38 cellular contexts compared by ENCODE assay signal in the genomic region with DNA sequence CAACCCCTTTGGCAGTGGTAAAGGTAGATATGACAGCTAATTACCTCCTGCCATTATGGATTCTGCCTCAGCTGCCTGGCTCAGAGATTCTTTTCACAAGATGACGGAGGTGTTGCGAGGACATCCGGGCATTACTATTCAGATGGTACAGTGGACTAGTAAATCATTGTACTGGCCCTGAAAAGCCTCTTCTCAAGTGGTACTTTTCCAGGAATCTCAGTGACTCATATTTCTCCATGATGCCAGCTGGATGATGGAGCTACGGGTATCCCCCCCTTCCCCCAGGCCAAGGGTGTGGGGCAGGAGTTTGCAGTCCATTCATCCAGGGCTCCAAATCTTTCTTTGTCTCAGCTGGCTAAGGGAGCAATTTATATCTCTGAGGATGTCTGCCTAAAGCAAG.
DNase-seq lines count a peak whose midpoint lies in the region; TF ChIP-seq lines count a peak whose summit lies in the region.
"Had no signal": no experiment of that assay in that cellular context is flagged by ENCODE, and none has a peak within 500 bp of the region (broad histone marks: within the 10 kb centered on the region; RNA-seq: fewer than 3 reads in every experiment).

No MANE protein-coding gene starts in this region.

- no peak overlapping the region for H3K4me3 Mint-ChIP-seq in endodermal cell
- H3K4me3 Mint-ChIP-seq: activated CD4-positive, alpha-beta T cell treated with anti-CD3 and anti-CD28 coated beads, Interleukin-2, amount 10 ng/mL, durations not matched to agents 24 days and 14 days; activated naive CD8-positive, alpha-beta T cell treated with anti-CD3 and anti-CD28 coated beads, Interleukin-2, amount 10 ng/mL, durations not matched to agents 7 days and 5 days; activated T-cell treated with anti-CD3 and anti-CD28 coated beads, Interleukin-2, amount 50 U/mL, for 4 hours; CD4-positive, CD25-positive, alpha-beta regulatory T cell; HFFc6; neural progenitor cell had no signal

- H3K27me3 ChIP-seq in MG63 (no peaks in the 10 kb centered on the region), endodermal cell (ENCODE audit: control insufficient read depth, insufficient read depth, low read length, poor library complexity, severe bottlenecking) (no peaks in the 10 kb centered on the region)
- H3K27me3 ChIP-seq: ascending aorta, cardiac muscle cell, colonic mucosa, neural progenitor cell, SJCRH30, upper lobe of right lung had no signal

- H3K4me3 ChIP-seq in MG63, result no peak overlapping the region
- H3K4me3 ChIP-seq in endodermal cell (ENCODE audit: low read length), result no peak overlapping the region
- H3K4me3 ChIP-seq: A549, ascending aorta, cardiac muscle cell, colonic mucosa, K562, left ventricle myocardium inferior, neural progenitor cell, SJCRH30, suprapubic skin, upper lobe of right lung had no signal

- DNase-seq in Caki2 (ENCODE audit: low read depth) (peak; percentile 25), MG63 (peak; percentile 3), NCI-H2196 treated with DMSO at 0.1 percent for 48 hours (lab: John Stamatoyannopoulos, UW; ENCODE audit: unreplicated experiment) (peak; percentile 42), kidney tubule cell (ENCODE audit: low spot score) (peak; percentile 45), SK-N-DZ (ENCODE audit: low spot score) (no peak), NCI-H1436 (lab: John Stamatoyannopoulos, UW) (no peak), erythroblast (lab: John Stamatoyannopoulos, UW) (no peak), endodermal cell (no peak)
- DNase-seq: activated CD4-positive, alpha-beta T cell treated with anti-CD3 and anti-CD28 coated beads, Interleukin-2, amount 10 ng/mL, durations not matched to agents 24 days and 14 days; activated gamma-delta T cell treated with Interleukin-2 at 50 U/mL for 16 hours; activated naive CD8-positive, alpha-beta T cell treated with anti-CD3 and anti-CD28 coated beads, Interleukin-2, amount 10 ng/mL, durations not matched to agents 7 days and 5 days; activated T-cell treated with anti-CD3 and anti-CD28 coated beads, Interleukin-2, amount 50 U/mL, for 4 hours; AML-193; CD4-positive, CD25-positive, alpha-beta regulatory T cell; colonic mucosa; effector CD4-positive, alpha-beta T cell; EL; GOT3; HFFc6; left ventricle myocardium inferior; mesendoderm; NCI-H146; NCI-H2227 treated with DMSO at 0.1 percent for 48 hours; NCI-H69; right cardiac atrium; stimulated activated CD4-positive, alpha-beta T cell treated with anti-CD3 and anti-CD28 coated beads, Interleukin-1b, Interleukin-23, amount 100 ng/mL, for 48 hours; stimulated activated naive CD4-positive, alpha-beta T cell treated with Interleukin-2 at 50 U/mL for 16 hours; T1000; upper lobe of right lung; WERI-Rb-1 had no signal

- no peaks in the 10 kb centered on the region for H3K36me3 Mint-ChIP-seq in endodermal cell (ENCODE audit: low read depth)
- H3K36me3 Mint-ChIP-seq: activated naive CD8-positive, alpha-beta T cell treated with anti-CD3 and anti-CD28 coated beads, Interleukin-2, amount 10 ng/mL, durations not matched to agents 7 days and 5 days; CD4-positive, CD25-positive, alpha-beta regulatory T cell; neural progenitor cell had no signal

- H3K27ac Mint-ChIP-seq in endodermal cell, result no peak overlapping the region
- H3K27ac Mint-ChIP-seq: activated CD4-positive, alpha-beta T cell treated with anti-CD3 and anti-CD28 coated beads, Interleukin-2, amount 10 ng/mL, durations not matched to agents 24 days and 14 days; activated naive CD8-positive, alpha-beta T cell treated with anti-CD3 and anti-CD28 coated beads, Interleukin-2, amount 10 ng/mL, durations not matched to agents 7 days and 5 days; CD4-positive, CD25-positive, alpha-beta regulatory T cell; HFFc6; neural progenitor cell had no signal

- H3K27ac ChIP-seq in endodermal cell (ENCODE audit: low read depth, low read length), result no peak overlapping the region
- H3K27ac ChIP-seq: A549, ascending aorta, cardiac muscle cell, colonic mucosa, left ventricle myocardium inferior, neural progenitor cell, parathyroid adenoma, SJCRH30, suprapubic skin, upper lobe of right lung, WERI-Rb-1 had no signal

- no peaks in the 10 kb centered on the region for H3K4me1 Mint-ChIP-seq in endodermal cell
- H3K4me1 Mint-ChIP-seq: activated CD4-positive, alpha-beta T cell treated with anti-CD3 and anti-CD28 coated beads, Interleukin-2, amount 10 ng/mL, durations not matched to agents 24 days and 14 days; activated naive CD8-positive, alpha-beta T cell treated with anti-CD3 and anti-CD28 coated beads, Interleukin-2, amount 10 ng/mL, durations not matched to agents 7 days and 5 days; CD4-positive, CD25-positive, alpha-beta regulatory T cell; neural progenitor cell had no signal

- TF ChIP-seq CTCF in endodermal cell (conservative IDR thresholded peaks at IDR 0.05), result no peak

- in situ Hi-C loops in Caki2 (cut with HindIII; ENCODE audit: low pct_unique_long_range_greater_than_20kb, low sequenced_read_pairs), result no loop called here

- no peaks in the 10 kb centered on the region for H3K36me3 ChIP-seq in MG63
- no peaks in the 10 kb centered on the region for H3K36me3 ChIP-seq in endodermal cell (ENCODE audit: control insufficient read depth, insufficient read depth, low read length)
- H3K36me3 ChIP-seq: ascending aorta, cardiac muscle cell, colonic mucosa, left ventricle myocardium inferior, neural progenitor cell, SJCRH30, suprapubic skin, upper lobe of right lung, WERI-Rb-1 had no signal

- H3K9me3 ChIP-seq in MG63 (no peaks in the 10 kb centered on the region), endodermal cell (ENCODE audit: control insufficient read depth, low read length) (no peaks in the 10 kb centered on the region)
- H3K9me3 ChIP-seq: A549, ascending aorta, colonic mucosa, left ventricle myocardium inferior, SJCRH30, suprapubic skin, upper lobe of right lung had no signal

- WGBS in endodermal cell (ENCODE audit: insufficient coverage in 1 of 2, insufficient read length in 1 of 2), 2 experiments, result 90 to 97% methylated on average over 4 of the region's 4 CpGs

- no peaks in the 10 kb centered on the region for H3K4me1 ChIP-seq in endodermal cell (ENCODE audit: control insufficient read depth, insufficient read depth, low read length)
- H3K4me1 ChIP-seq: A549, ascending aorta, colonic mucosa, left ventricle myocardium inferior, parathyroid adenoma, SJCRH30, suprapubic skin, upper lobe of right lung had no signal

- peaks cover 17% of the 10 kb centered on the region for H3K27me3 Mint-ChIP-seq in endodermal cell (ENCODE audit: insufficient read depth)
- H3K27me3 Mint-ChIP-seq: activated CD4-positive, alpha-beta T cell treated with anti-CD3 and anti-CD28 coated beads, Interleukin-2, amount 10 ng/mL, durations not matched to agents 24 days and 14 days; activated naive CD8-positive, alpha-beta T cell treated with anti-CD3 and anti-CD28 coated beads, Interleukin-2, amount 10 ng/mL, durations not matched to agents 7 days and 5 days had no signal

- TF ChIP-seq POLR2A in erythroblast (IDR thresholded peaks at IDR 0.05; ENCODE audit: low read length), result no peak

- peaks cover 3% of the 10 kb centered on the region for H3K9me3 Mint-ChIP-seq in endodermal cell
- H3K9me3 Mint-ChIP-seq: activated naive CD8-positive, alpha-beta T cell treated with anti-CD3 and anti-CD28 coated beads, Interleukin-2, amount 10 ng/mL, durations not matched to agents 7 days and 5 days; activated T-cell treated with anti-CD3 and anti-CD28 coated beads, Interleukin-2, amount 50 U/mL, for 4 hours; neural progenitor cell had no signal

- no peak overlapping the region for H3K9ac ChIP-seq in endodermal cell (ENCODE audit: extremely low read depth, low read length, poor library complexity, severe bottlenecking)
- H3K9ac ChIP-seq: neural progenitor cell, parathyroid adenoma had no signal

Comparison
In these comparisons a context has a peak if more than half of its experiments do, and no peak if none do; other contexts are left out.
1. DNase-seq: peak in Caki2 (single experiment), MG63 (single experiment), NCI-H2196 treated with DMSO at 0.1 percent for 48 hours (single experiment) and kidney tubule cell (single experiment); none in SK-N-DZ (single experiment), NCI-H1436 (single experiment), erythroblast (0 of 2) and endodermal cell (single experiment).